In the genomic region with DNA sequence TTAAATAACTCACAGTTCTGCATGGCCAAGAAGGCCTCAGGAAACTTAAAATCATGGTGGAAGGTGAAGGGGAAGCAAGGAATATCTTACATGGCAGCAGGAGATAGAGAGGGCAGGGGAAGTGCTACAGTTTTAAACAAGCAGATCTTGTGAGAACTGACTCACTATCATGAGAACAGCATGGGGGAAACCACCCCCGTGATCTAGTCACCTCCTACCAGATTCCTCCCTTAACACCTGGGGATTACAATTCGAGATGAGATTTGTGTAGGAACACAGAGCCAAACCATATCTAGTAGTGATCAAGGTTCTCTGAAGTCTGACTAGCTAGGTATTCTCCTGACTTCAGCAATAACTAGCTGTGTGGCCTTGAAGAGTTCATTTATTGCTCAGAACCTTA, we compare ENCODE assay signal across 25 cellular contexts.
"Had no signal": no experiment of that assay in that cellular context is flagged by ENCODE, and none has a peak within 500 bp of the region (broad histone marks: within the 10 kb centered on the region; RNA-seq: fewer than 3 reads in every experiment).

No MANE protein-coding gene starts in this region.

- FAIRE-seq: astrocyte, urothelium cell line had no signal

- H3K36me3 Mint-ChIP-seq: activated naive CD4-positive, alpha-beta T cell treated with anti-CD3 and anti-CD28 coated beads, Interleukin-2, amount 50 U/mL, for 24 hours; immature natural killer cell; naive thymus-derived CD4-positive, alpha-beta T cell; T-cell had no signal

- DNase-seq: activated CD4-positive, alpha-beta T cell treated with anti-CD3 and anti-CD28 coated beads for 1 hour; activated CD4-positive, alpha-beta T cell treated with anti-CD3 and anti-CD28 coated beads, Interleukin-2, amount 50 U/mL, for 1 hour; activated CD8-positive, alpha-beta T cell treated with anti-CD3 and anti-CD28 coated beads, Interleukin-2, amount 10 ng/mL, durations not matched to agents 7 days and 5 days; activated gamma-delta T cell treated with Interleukin-2 at 50 U/mL for 16 hours; activated T-cell treated with anti-CD3 and anti-CD28 coated beads, Interleukin-2, amount 50 U/mL, for 1 hour; adrenal gland; cerebellar nuclear complex; cortex of kidney; foreskin fibroblast; immature natural killer cell; left ventricle myocardium superior; naive thymus-derived CD4-positive, alpha-beta T cell; occipital lobe; right lobe of liver; stimulated activated CD4-positive, alpha-beta T cell treated with anti-CD3 and anti-CD28 coated beads, Interleukin-1b, Interleukin-23, amount 100 ng/mL, for 48 hours; stomach; T-cell; transverse colon had no signal

- H3K4me3 ChIP-seq: adrenal gland, right lobe of liver, skin epidermis, stomach, suprapubic skin, transverse colon had no signal

- H3K4me3 Mint-ChIP-seq: activated CD8-positive, alpha-beta T cell treated with anti-CD3 and anti-CD28 coated beads, Interleukin-2, amount 10 ng/mL, durations not matched to agents 7 days and 5 days; activated naive CD4-positive, alpha-beta T cell treated with anti-CD3 and anti-CD28 coated beads, Interleukin-2, amount 50 U/mL, for 24 hours; immature natural killer cell; naive thymus-derived CD4-positive, alpha-beta T cell; neural crest cell; T-cell; T-helper 2 cell treated with Interferon-gamma antibody and Interleukin-4, amounts not matched to agents 5 μg/mL and 100 μg/mL, for 36 hours had no signal

- H3K36me3 ChIP-seq: adrenal gland, right lobe of liver, stomach, suprapubic skin, transverse colon had no signal

- H3K27me3 Mint-ChIP-seq: activated naive CD4-positive, alpha-beta T cell treated with anti-CD3 and anti-CD28 coated beads, Interleukin-2, amount 50 U/mL, for 24 hours; T-cell had no signal

- H3K4me1 Mint-ChIP-seq: activated naive CD4-positive, alpha-beta T cell treated with anti-CD3 and anti-CD28 coated beads, Interleukin-2, amount 50 U/mL, for 24 hours; immature natural killer cell; naive thymus-derived CD4-positive, alpha-beta T cell; T-cell had no signal

- ATAC-seq: activated CD8-positive, alpha-beta T cell treated with anti-CD3 and anti-CD28 coated beads, Interleukin-2, amount 10 ng/mL, durations not matched to agents 7 days and 5 days; left ventricle myocardium superior; naive thymus-derived CD4-positive, alpha-beta T cell; right lobe of liver; T-cell had no signal

- H3K27me3 ChIP-seq: adrenal gland, right lobe of liver, stomach, suprapubic skin, transverse colon had no signal

- H3K9me3 Mint-ChIP-seq: activated naive CD4-positive, alpha-beta T cell treated with anti-CD3 and anti-CD28 coated beads, Interleukin-2, amount 50 U/mL, for 24 hours; naive thymus-derived CD4-positive, alpha-beta T cell; T-cell; T-helper 2 cell treated with Interferon-gamma antibody and Interleukin-4, amounts not matched to agents 5 μg/mL and 100 μg/mL, for 36 hours had no signal

- H3K27ac Mint-ChIP-seq: activated CD8-positive, alpha-beta T cell treated with anti-CD3 and anti-CD28 coated beads, Interleukin-2, amount 10 ng/mL, durations not matched to agents 7 days and 5 days; activated naive CD4-positive, alpha-beta T cell treated with anti-CD3 and anti-CD28 coated beads, Interleukin-2, amount 50 U/mL, for 24 hours; immature natural killer cell; naive thymus-derived CD4-positive, alpha-beta T cell; T-cell; T-helper 2 cell treated with Interferon-gamma antibody and Interleukin-4, amounts not matched to agents 5 μg/mL and 100 μg/mL, for 36 hours had no signal
